8 cellular contexts compared by ENCODE assay signal in genomic region chr19:47124937-47125668, GRCh38. TPM values are rescaled to one million over a fixed set of nuclear protein-coding genes. Genes with fewer than 3 reads are reported as not detected.
DNase-seq lines count a peak whose midpoint lies in the region; ATAC-seq and TF ChIP-seq lines count a peak whose summit lies in the region.

No MANE protein-coding gene starts in this region.

- peaks cover 0 to under 1% of the 10 kb centered on the region in 2 donors for H3K4me1 Mint-ChIP-seq in immature natural killer cell

- peak; percentile 48 for TF ChIP-seq CTCF in astrocyte of the spinal cord (IDR thresholded peaks at IDR 0.05; ENCODE audit: low read depth, low read length)

- H3K9me3 Mint-ChIP-seq in immature natural killer cell: peaks cover 0 to 1% (median 0%) of the 10 kb centered on the region in 6 donors

- in situ Hi-C loops in astrocyte of the spinal cord (cut with HindIII; ENCODE audit: low sequenced_read_pairs): no loop called here

- no peaks in the 10 kb centered on the region for H3K36me3 Mint-ChIP-seq in immature natural killer cell

- H3K4me3 ChIP-seq in astrocyte of the spinal cord (ENCODE audit: low read depth, low read length): no peak overlapping the region

- H3K27ac Mint-ChIP-seq in immature natural killer cell: peak overlapping the region in 2 of 6 donors; percentile 6 to 74

- no peak overlapping the region for H3K4me3 Mint-ChIP-seq in immature natural killer cell

- DNase-seq in DMS114 treated with DMSO at 0.1 percent for 48 hours (lab: John Stamatoyannopoulos, UW; ENCODE audit: unreplicated experiment): peak; percentile 35
- DNase-seq in HT1080 (ENCODE audit: low read depth): peak; percentile 69
- DNase-seq in NCI-H69 (lab: John Stamatoyannopoulos, UW): peak; percentile 87
- peak; percentile 71 for DNase-seq in astrocyte of the spinal cord (ENCODE audit: low read depth, low spot score)
- DNase-seq in immature natural killer cell: peak; percentile 45 to 62 (median 57)
- DNase-seq in stimulated activated naive CD8-positive, alpha-beta T cell treated with anti-CD3 and anti-CD28 coated beads, Interleukin-15, Interleukin-2, amounts not matched to agents 100 U/mL and 50 U/mL, for 24 hours: no peak

- peak; percentile 42 for ATAC-seq in stimulated activated naive CD8-positive, alpha-beta T cell treated with anti-CD3 and anti-CD28 coated beads, Interleukin-15, Interleukin-2, amounts not matched to agents 100 U/mL and 50 U/mL, for 24 hours
- ATAC-seq in HG02973 (IDR thresholded peaks at IDR 0.05; ENCODE audit: unreplicated experiment) (no peak), GM18519 (IDR thresholded peaks at IDR 0.05; ENCODE audit: low FRiP score, unreplicated experiment) (no peak)

- H3K27me3 Mint-ChIP-seq in immature natural killer cell (ENCODE audit: low read depth in 3 of 3): peaks cover 0 to 2% (median 2%) of the 10 kb centered on the region in 3 donors

RNA-seq across cellular contexts. Expression of gene SAE1, which starts 5.5 kb away (rescaled TPM):
- total RNA-seq in HT1080 (2014; rRNA removed; shearing (Covaris generic)): 181 and 200 TPM in 2 replicates
- 184 TPM in 2 replicates for polyA plus RNA-seq in HT1080 (2015; cell fraction: cytosol; rRNA removed)
- polyA plus RNA-seq in HT1080 (2015; cell fraction: nucleus; rRNA removed): 121 and 126 TPM in 2 replicates
- polyA plus RNA-seq in immature natural killer cell: 100 to 1,000 TPM; 111 to 159 (median 119) TPM

RNA-seq across cellular contexts. Expression of gene ZC3H4, which starts 11.5 kb away (rescaled TPM):
- total RNA-seq in HT1080 (2014; rRNA removed; shearing (Covaris generic)): 17.6 and 17.8 TPM in 2 replicates
- 16.9 and 19.9 TPM in 2 replicates for polyA plus RNA-seq in HT1080 (2015; cell fraction: cytosol; rRNA removed)
- 34.0 and 34.3 TPM in 2 replicates for polyA plus RNA-seq in HT1080 (2015; cell fraction: nucleus; rRNA removed)
- polyA plus RNA-seq in immature natural killer cell: 1 to 10 TPM in 2 of 3 donors, under 1 TPM in 1; 0.04 to 2.3 (median 1.1) TPM
